In genomic region chr12:67546718-67547117, GRCh38 we compare ENCODE assay signal across 15 cellular contexts.
A peak's percentile ranks its signal among the peaks of the same experiment; 100 is the strongest.
DNase-seq lines count a peak whose midpoint lies in the region; ATAC-seq and TF ChIP-seq lines count a peak whose summit lies in the region.
"Had no signal": no experiment of that assay in that cellular context is flagged by ENCODE, and none has a peak within 500 bp of the region (broad histone marks: within the 10 kb centered on the region; RNA-seq: fewer than 3 reads in every experiment).

No MANE protein-coding gene starts in this region.

- H3K4me3 ChIP-seq in mucosa of descending colon = no peak overlapping the region
- H3K4me3 ChIP-seq in suprapubic skin = no peak overlapping the region

- peaks cover 8% of the 10 kb centered on the region for H3K27me3 Mint-ChIP-seq in activated CD4-positive, alpha-beta T cell treated with anti-CD3 and anti-CD28 coated beads, Interleukin-2, amount 10 ng/mL, durations not matched to agents 7 days and 5 days
- H3K27me3 Mint-ChIP-seq in T-helper 17 cell (no peaks in the 10 kb centered on the region), type B pancreatic cell (no peaks in the 10 kb centered on the region)
- H3K27me3 Mint-ChIP-seq: CD4-positive, alpha-beta memory T cell had no signal

- no peaks in the 10 kb centered on the region for H3K9me3 ChIP-seq in T-helper 17 cell (ENCODE audit: control insufficient read depth, low read length, poor library complexity, severe bottlenecking)
- H3K9me3 ChIP-seq in mucosa of descending colon = peaks cover 4% of the 10 kb centered on the region
- H3K9me3 ChIP-seq in suprapubic skin = no peaks in the 10 kb centered on the region
- H3K9me3 ChIP-seq: BE2C had no signal

- WGBS in suprapubic skin = 97% methylated on average over 2 of the region's 2 CpGs

- H3K9me3 Mint-ChIP-seq in activated CD4-positive, alpha-beta T cell treated with anti-CD3 and anti-CD28 coated beads, Interleukin-2, amount 10 ng/mL, durations not matched to agents 7 days and 5 days = peaks cover 11% of the 10 kb centered on the region
- peaks cover 5% of the 10 kb centered on the region for H3K9me3 Mint-ChIP-seq in type B pancreatic cell

- H3K4me3 Mint-ChIP-seq in activated CD4-positive, alpha-beta T cell treated with anti-CD3 and anti-CD28 coated beads, Interleukin-2, amount 10 ng/mL, durations not matched to agents 7 days and 5 days = no peak overlapping the region
- no peak overlapping the region for H3K4me3 Mint-ChIP-seq in T-helper 17 cell
- H3K4me3 Mint-ChIP-seq in type B pancreatic cell = no peak overlapping the region
- H3K4me3 Mint-ChIP-seq: CD4-positive, alpha-beta memory T cell had no signal

- TF ChIP-seq CTCF in mucosa of descending colon (IDR thresholded peaks at IDR 0.05) = no peak
- TF ChIP-seq CTCF in type B pancreatic cell (conservative IDR thresholded peaks at IDR 0.05) = no peak
- TF ChIP-seq CTCF in suprapubic skin (IDR thresholded peaks at IDR 0.05) = no peak

- intact Hi-C loops in mucosa of descending colon (cut with DNase I, micrococcal nuclease) = no loop called here

- POLR2A ChIA-PET in activated CD4-positive, alpha-beta T cell treated with anti-CD3 and anti-CD28 coated beads, Interleukin-2, amount 10 ng/mL, durations not matched to agents 7 days and 5 days (lab: Charles Lee) = no interaction called here

- no peak for DNase-seq in activated CD4-positive, alpha-beta T cell treated with anti-CD3 and anti-CD28 coated beads, Interleukin-2, amount 10 ng/mL, durations not matched to agents 7 days and 5 days
- no peak for DNase-seq in activated CD4-positive, alpha-beta T cell treated with anti-CD3 and anti-CD28 coated beads for 4 hours
- DNase-seq in T-helper 17 cell (no peak), mucosa of descending colon (no peak), type B pancreatic cell (ENCODE audit: extremely low spot score, unreplicated experiment) (no peak), NCI-H524 (lab: John Stamatoyannopoulos, UW) (no peak), suprapubic skin (ENCODE audit: low spot score in 2 of 2) (no peak)
- DNase-seq: BE2C; CD4-positive, alpha-beta memory T cell; COR-L47; DMS153; GF-D8 had no signal

- TF ChIP-seq POLR2A in suprapubic skin (IDR thresholded peaks at IDR 0.05) = no peak

- H3K4me1 ChIP-seq in mucosa of descending colon (ENCODE audit: low read depth) = no peaks in the 10 kb centered on the region
- no peaks in the 10 kb centered on the region for H3K4me1 ChIP-seq in suprapubic skin
- H3K4me1 ChIP-seq: BE2C had no signal

- peaks cover 9% of the 10 kb centered on the region for H3K36me3 Mint-ChIP-seq in activated CD4-positive, alpha-beta T cell treated with anti-CD3 and anti-CD28 coated beads, Interleukin-2, amount 10 ng/mL, durations not matched to agents 7 days and 5 days (ENCODE audit: low read depth)
- H3K36me3 Mint-ChIP-seq in T-helper 17 cell (ENCODE audit: low read depth) (peaks cover 4% of the 10 kb centered on the region), type B pancreatic cell (no peaks in the 10 kb centered on the region)

- H3K36me3 ChIP-seq in mucosa of descending colon (ENCODE audit: low read depth) (no peaks in the 10 kb centered on the region), suprapubic skin (no peaks in the 10 kb centered on the region)
- H3K36me3 ChIP-seq: BE2C had no signal

- peak overlapping the region; percentile 16 for H3K27ac Mint-ChIP-seq in activated CD4-positive, alpha-beta T cell treated with anti-CD3 and anti-CD28 coated beads, Interleukin-2, amount 10 ng/mL, durations not matched to agents 7 days and 5 days
- peak overlapping the region; percentile 77 for H3K27ac Mint-ChIP-seq in T-helper 17 cell
- H3K27ac Mint-ChIP-seq in type B pancreatic cell = peak overlapping the region; percentile 40

- H3K27me3 ChIP-seq in suprapubic skin = peaks cover 6% of the 10 kb centered on the region
- H3K27me3 ChIP-seq: BE2C had no signal

- peaks cover 7% of the 10 kb centered on the region for H3K4me1 Mint-ChIP-seq in activated CD4-positive, alpha-beta T cell treated with anti-CD3 and anti-CD28 coated beads, Interleukin-2, amount 10 ng/mL, durations not matched to agents 7 days and 5 days
- peaks cover 17% of the 10 kb centered on the region for H3K4me1 Mint-ChIP-seq in T-helper 17 cell
- H3K4me1 Mint-ChIP-seq in type B pancreatic cell (ENCODE audit: unreplicated experiment) = peaks cover 9% of the 10 kb centered on the region

- no peak overlapping the region for H3K27ac ChIP-seq in suprapubic skin
- H3K27ac ChIP-seq: C4-2B had no signal

- no peak for TF ChIP-seq EP300 in suprapubic skin (IDR thresholded peaks at IDR 0.05)

- CTCF ChIA-PET in activated CD4-positive, alpha-beta T cell treated with anti-CD3 and anti-CD28 coated beads, Interleukin-2, amount 10 ng/mL, durations not matched to agents 7 days and 5 days (lab: Charles Lee) = no interaction called here

- no peak for ATAC-seq in T-helper 17 cell
- ATAC-seq in mucosa of descending colon = peak; percentile 59
- ATAC-seq in HG02938 (IDR thresholded peaks at IDR 0.05; ENCODE audit: unreplicated experiment) = no peak
- ATAC-seq: HCT116 had no signal

Comparison
In these comparisons a context has a peak if more than half of its experiments do, and no peak if none do; other contexts are left out.
1. H3K27ac Mint-ChIP-seq: peak in every context shown above with its lines; median percentile 77 in T-helper 17 cell; 40 in type B pancreatic cell; 16 in activated CD4-positive, alpha-beta T cell treated with anti-CD3 and anti-CD28 coated beads, Interleukin-2, amount 10 ng/mL, durations not matched to agents 7 days and 5 days.